ENCODE assay signal across 25 cellular contexts in genomic region chr20:14223806-14224205, GRCh38.
"Had no signal": no experiment of that assay in that cellular context is flagged by ENCODE, and none has a peak within 500 bp of the region (broad histone marks: within the 10 kb centered on the region; RNA-seq: fewer than 3 reads in every experiment).

No MANE protein-coding gene starts in this region.

- ATAC-seq: body of pancreas; effector memory CD8-positive, alpha-beta T cell; heart left ventricle; left lung; lower lobe of right lung; natural killer cell treated with Interleukin-12 subunit alpha and Interleukin-12 subunit beta and Interleukin-15 and Interleukin-18, amount 100 ng/mL, for 72 hours had no signal

- H3K9me3 ChIP-seq: adrenal gland, body of pancreas, heart left ventricle, left lung, lower lobe of right lung, suprapubic skin, tibial nerve had no signal

- H3K36me3 ChIP-seq: adrenal gland, heart left ventricle, left lung, lower lobe of right lung, suprapubic skin, tibial nerve had no signal

- H3K4me3 ChIP-seq: adrenal gland, body of pancreas, coronary artery, dorsolateral prefrontal cortex, heart left ventricle, left lung, lower lobe of right lung, smooth muscle cell, suprapubic skin, tibial nerve had no signal

- H3K27ac ChIP-seq: adrenal gland, body of pancreas, coronary artery, dorsolateral prefrontal cortex, heart left ventricle, left lung, lower lobe of right lung, suprapubic skin, tibial nerve had no signal

- H3K27me3 ChIP-seq: adrenal gland, body of pancreas, dorsolateral prefrontal cortex, heart left ventricle, suprapubic skin, tibial nerve had no signal

- DNase-seq: activated CD4-positive, alpha-beta T cell treated with anti-CD3 and anti-CD28 coated beads for 48 hours; activated CD4-positive, alpha-beta T cell treated with anti-CD3 and anti-CD28 coated beads, Interleukin-2, amount 50 U/mL, for 48 hours; activated CD8-positive, alpha-beta memory T cell treated with anti-CD3 and anti-CD28 coated beads, Interleukin-2, amount 50 U/mL, for 4 hours; activated effector memory CD4-positive, alpha-beta T cell treated with anti-CD3 and anti-CD28 coated beads, Interleukin-2, amount 50 U/mL, for 16 hours; activated naive CD4-positive, alpha-beta T cell treated with anti-CD3 and anti-CD28 coated beads for 36 hours; activated naive CD8-positive, alpha-beta T cell treated with anti-CD3 and anti-CD28 coated beads for 36 hours; activated T-cell treated with anti-CD3 and anti-CD28 coated beads, Interleukin-2, amount 50 U/mL, for 1 hour; adrenal gland; aorta; body of pancreas; dorsolateral prefrontal cortex; effector memory CD8-positive, alpha-beta T cell; heart left ventricle; left lung; lower lobe of right lung; mesendoderm; stimulated activated CD4-positive, alpha-beta T cell treated with anti-CD3 and anti-CD28 coated beads, Interleukin-1b, Interleukin-23, amount 100 ng/mL, for 48 hours; stimulated activated CD4-positive, alpha-beta T cell treated with anti-CD3 and anti-CD28 coated beads, Interleukin-4, amount 100 ng/mL, for 4 hours; stimulated activated CD8-positive, alpha-beta memory T cell treated with anti-CD3 and anti-CD28 coated beads, Interleukin-4, amount 100 ng/mL, for 48 hours; stimulated activated naive CD4-positive, alpha-beta T cell had no signal

- H3K4me1 ChIP-seq: adrenal gland, left lung, lower lobe of right lung, tibial nerve had no signal
